1 cellular context compared by ENCODE assay signal in the genomic region with DNA sequence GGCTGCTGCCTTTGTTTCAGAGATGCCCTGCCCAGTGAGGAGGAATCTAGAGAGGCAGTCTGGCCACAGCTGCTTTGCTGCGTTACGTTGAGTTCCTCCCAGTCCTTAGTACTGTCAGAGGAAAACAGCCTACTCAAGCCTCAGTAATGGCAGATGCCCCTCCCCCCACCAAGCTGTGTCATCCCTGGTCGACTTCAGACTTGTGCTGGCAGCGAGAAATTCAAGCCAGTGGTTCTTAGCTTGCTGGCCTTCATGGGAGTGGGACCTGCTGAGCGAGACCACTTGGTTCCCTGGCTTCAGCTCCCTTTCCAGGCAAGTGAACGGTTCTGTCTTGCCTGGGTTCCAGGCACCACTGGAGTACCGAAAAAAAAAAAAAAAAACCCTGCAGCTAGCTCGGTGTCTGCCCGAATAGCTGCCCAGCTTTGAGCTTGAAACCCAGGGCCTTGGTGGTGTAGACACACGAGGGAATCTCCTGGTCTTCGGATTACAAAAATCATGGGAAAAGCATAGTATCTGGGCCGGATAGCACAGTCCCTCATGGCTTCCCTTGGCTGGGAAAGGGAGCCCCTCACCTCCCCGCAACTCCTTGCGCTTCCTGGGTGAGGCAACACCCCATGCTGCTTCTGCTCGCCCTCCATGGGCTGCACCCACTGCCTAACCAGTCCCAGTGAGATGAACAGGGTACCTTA.
TF ChIP-seq lines count a peak whose summit lies in the region.

No MANE protein-coding gene starts in this region.

TF ChIP-seq in K562, 482 proteins besides CTCF, POLR2A, EP300 and RAD21 (continued from another document and continues in another):
- TF ChIP-seq ARID1B (IDR thresholded peaks at IDR 0.05), result peak; percentile 46; the same call in 1 of the 2 replicates
- TF ChIP-seq BRCA1 (IDR thresholded peaks at IDR 0.05), result no peak
- TF ChIP-seq BRCA1 (CRISPR knock-in tag; IDR thresholded peaks at IDR 0.05), result no peak
- peak; percentile 48; the same call in 1 of the 2 replicates for TF ChIP-seq ZNF766 (CRISPR knock-in tag; conservative IDR thresholded peaks at IDR 0.05)
- TF ChIP-seq ZNF143 (CRISPR knock-in tag; IDR thresholded peaks at IDR 0.05), result no peak
- TF ChIP-seq ZNF77 (CRISPR knock-in tag; IDR thresholded peaks at IDR 0.05), result no peak
- TF ChIP-seq PHB2 (IDR thresholded peaks at IDR 0.05; ENCODE audit: low read depth), result 0 out of 2 replicates have a peak, but pooled peaks have one; percentile 20
- no peak for TF ChIP-seq ADNP (tag; IDR thresholded peaks at IDR 0.05)
- no peak for TF ChIP-seq ZBTB1 (CRISPR knock-in tag; IDR thresholded peaks at IDR 0.05; ENCODE audit: borderline replicate concordance, low read depth)
- TF ChIP-seq, protein P1, sequence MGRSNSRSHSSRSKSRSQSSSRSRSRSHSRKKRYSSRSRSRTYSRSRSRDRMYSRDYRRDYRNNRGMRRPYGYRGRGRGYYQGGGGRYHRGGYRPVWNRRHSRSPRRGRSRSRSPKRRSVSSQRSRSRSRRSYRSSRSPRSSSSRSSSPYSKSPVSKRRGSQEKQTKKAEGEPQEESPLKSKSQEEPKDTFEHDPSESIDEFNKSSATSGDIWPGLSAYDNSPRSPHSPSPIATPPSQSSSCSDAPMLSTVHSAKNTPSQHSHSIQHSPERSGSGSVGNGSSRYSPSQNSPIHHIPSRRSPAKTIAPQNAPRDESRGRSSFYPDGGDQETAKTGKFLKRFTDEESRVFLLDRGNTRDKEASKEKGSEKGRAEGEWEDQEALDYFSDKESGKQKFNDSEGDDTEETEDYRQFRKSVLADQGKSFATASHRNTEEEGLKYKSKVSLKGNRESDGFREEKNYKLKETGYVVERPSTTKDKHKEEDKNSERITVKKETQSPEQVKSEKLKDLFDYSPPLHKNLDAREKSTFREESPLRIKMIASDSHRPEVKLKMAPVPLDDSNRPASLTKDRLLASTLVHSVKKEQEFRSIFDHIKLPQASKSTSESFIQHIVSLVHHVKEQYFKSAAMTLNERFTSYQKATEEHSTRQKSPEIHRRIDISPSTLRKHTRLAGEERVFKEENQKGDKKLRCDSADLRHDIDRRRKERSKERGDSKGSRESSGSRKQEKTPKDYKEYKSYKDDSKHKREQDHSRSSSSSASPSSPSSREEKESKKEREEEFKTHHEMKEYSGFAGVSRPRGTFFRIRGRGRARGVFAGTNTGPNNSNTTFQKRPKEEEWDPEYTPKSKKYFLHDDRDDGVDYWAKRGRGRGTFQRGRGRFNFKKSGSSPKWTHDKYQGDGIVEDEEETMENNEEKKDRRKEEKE (IDR thresholded peaks at IDR 0.05; ENCODE audit: borderline replicate concordance in 1 of 2, control insufficient read depth in 1 of 2, low read depth in 2 of 2, low read length in 1 of 2), result no peak
- TF ChIP-seq, protein P2, sequence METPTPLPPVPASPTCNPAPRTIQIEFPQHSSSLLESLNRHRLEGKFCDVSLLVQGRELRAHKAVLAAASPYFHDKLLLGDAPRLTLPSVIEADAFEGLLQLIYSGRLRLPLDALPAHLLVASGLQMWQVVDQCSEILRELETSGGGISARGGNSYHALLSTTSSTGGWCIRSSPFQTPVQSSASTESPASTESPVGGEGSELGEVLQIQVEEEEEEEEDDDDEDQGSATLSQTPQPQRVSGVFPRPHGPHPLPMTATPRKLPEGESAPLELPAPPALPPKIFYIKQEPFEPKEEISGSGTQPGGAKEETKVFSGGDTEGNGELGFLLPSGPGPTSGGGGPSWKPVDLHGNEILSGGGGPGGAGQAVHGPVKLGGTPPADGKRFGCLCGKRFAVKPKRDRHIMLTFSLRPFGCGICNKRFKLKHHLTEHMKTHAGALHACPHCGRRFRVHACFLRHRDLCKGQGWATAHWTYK (CRISPR knock-in tag; IDR thresholded peaks at IDR 0.05), result no peak
- TF ChIP-seq SLC30A9 (CRISPR knock-in tag; IDR thresholded peaks at IDR 0.05), result no peak
- no peak for TF ChIP-seq KAT7 (CRISPR knock-in tag; IDR thresholded peaks at IDR 0.05; ENCODE audit: borderline replicate concordance)
- TF ChIP-seq U2AF1 (optimal IDR thresholded peaks at IDR 0.05; ENCODE audit: low read depth, low read length), result no peak
- TF ChIP-seq KDM5B (IDR thresholded peaks at IDR 0.05; ENCODE audit: insufficient replicate concordance, low read depth, low read length), result peak; percentile 67
- peak; percentile 62; the same call in 1 of the 2 replicates for TF ChIP-seq OTX1 (CRISPR knock-in tag; IDR thresholded peaks at IDR 0.05)
- TF ChIP-seq GATAD2A (IDR thresholded peaks at IDR 0.05), result no peak
- TF ChIP-seq, protein P3, sequence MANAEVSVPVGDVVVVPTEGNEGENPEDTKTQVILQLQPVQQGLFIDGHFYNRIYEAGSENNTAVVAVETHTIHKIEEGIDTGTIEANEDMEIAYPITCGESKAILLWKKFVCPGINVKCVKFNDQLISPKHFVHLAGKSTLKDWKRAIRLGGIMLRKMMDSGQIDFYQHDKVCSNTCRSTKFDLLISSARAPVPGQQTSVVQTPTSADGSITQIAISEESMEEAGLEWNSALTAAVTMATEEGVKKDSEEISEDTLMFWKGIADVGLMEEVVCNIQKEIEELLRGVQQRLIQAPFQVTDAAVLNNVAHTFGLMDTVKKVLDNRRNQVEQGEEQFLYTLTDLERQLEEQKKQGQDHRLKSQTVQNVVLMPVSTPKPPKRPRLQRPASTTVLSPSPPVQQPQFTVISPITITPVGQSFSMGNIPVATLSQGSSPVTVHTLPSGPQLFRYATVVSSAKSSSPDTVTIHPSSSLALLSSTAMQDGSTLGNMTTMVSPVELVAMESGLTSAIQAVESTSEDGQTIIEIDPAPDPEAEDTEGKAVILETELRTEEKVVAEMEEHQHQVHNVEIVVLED (CRISPR knock-in tag; IDR thresholded peaks at IDR 0.05), result no peak
- no peak for TF ChIP-seq ZNF408 (CRISPR knock-in tag; IDR thresholded peaks at IDR 0.05; ENCODE audit: low read depth)
- TF ChIP-seq, protein P4, sequence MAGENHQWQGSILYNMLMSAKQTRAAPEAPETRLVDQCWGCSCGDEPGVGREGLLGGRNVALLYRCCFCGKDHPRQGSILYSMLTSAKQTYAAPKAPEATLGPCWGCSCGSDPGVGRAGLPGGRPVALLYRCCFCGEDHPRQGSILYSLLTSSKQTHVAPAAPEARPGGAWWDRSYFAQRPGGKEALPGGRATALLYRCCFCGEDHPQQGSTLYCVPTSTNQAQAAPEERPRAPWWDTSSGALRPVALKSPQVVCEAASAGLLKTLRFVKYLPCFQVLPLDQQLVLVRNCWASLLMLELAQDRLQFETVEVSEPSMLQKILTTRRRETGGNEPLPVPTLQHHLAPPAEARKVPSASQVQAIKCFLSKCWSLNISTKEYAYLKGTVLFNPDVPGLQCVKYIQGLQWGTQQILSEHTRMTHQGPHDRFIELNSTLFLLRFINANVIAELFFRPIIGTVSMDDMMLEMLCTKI (IDR thresholded peaks at IDR 0.05; ENCODE audit: partially characterized antibody), result no peak
- TF ChIP-seq SIRT6 (IDR thresholded peaks at IDR 0.05; ENCODE audit: low read depth, low read length), result no peak
- no peak for TF ChIP-seq HDAC2 (IDR thresholded peaks at IDR 0.05)
- no peak for TF ChIP-seq DACH1 (IDR thresholded peaks at IDR 0.05; ENCODE audit: partially characterized antibody)
- no peak for TF ChIP-seq SMC3 (conservative IDR thresholded peaks at IDR 0.05; ENCODE audit: insufficient read depth, low read depth, low read length)
- no peak for TF ChIP-seq NR2C2 (CRISPR knock-in tag; IDR thresholded peaks at IDR 0.05)
- TF ChIP-seq NR2C2 (tag; IDR thresholded peaks at IDR 0.05), result peak; percentile 46; the same call in 1 of the 2 replicates
- TF ChIP-seq ZNF212 (CRISPR knock-in tag; IDR thresholded peaks at IDR 0.05), result no peak
- TF ChIP-seq, protein P5, sequence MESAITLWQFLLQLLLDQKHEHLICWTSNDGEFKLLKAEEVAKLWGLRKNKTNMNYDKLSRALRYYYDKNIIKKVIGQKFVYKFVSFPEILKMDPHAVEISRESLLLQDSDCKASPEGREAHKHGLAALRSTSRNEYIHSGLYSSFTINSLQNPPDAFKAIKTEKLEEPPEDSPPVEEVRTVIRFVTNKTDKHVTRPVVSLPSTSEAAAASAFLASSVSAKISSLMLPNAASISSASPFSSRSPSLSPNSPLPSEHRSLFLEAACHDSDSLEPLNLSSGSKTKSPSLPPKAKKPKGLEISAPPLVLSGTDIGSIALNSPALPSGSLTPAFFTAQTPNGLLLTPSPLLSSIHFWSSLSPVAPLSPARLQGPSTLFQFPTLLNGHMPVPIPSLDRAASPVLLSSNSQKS (CRISPR knock-in tag; IDR thresholded peaks at IDR 0.05), result no peak
- TF ChIP-seq, protein P6, sequence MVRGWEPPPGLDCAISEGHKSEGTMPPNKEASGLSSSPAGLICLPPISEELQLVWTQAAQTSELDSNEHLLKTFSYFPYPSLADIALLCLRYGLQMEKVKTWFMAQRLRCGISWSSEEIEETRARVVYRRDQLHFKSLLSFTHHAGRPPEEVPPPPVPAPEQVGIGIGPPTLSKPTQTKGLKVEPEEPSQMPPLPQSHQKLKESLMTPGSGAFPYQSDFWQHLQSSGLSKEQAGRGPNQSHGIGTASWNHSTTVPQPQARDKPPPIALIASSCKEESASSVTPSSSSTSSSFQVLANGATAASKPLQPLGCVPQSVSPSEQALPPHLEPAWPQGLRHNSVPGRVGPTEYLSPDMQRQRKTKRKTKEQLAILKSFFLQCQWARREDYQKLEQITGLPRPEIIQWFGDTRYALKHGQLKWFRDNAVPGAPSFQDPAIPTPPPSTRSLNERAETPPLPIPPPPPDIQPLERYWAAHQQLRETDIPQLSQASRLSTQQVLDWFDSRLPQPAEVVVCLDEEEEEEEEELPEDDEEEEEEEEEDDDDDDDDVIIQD (CRISPR knock-in tag; IDR thresholded peaks at IDR 0.05), result no peak
- TF ChIP-seq NR2C1 (IDR thresholded peaks at IDR 0.05), result no peak
- peak; percentile 12; the same call in 1 of the 2 replicates for TF ChIP-seq NR2C1 (tag; IDR thresholded peaks at IDR 0.05)
- TF ChIP-seq, protein P7, sequence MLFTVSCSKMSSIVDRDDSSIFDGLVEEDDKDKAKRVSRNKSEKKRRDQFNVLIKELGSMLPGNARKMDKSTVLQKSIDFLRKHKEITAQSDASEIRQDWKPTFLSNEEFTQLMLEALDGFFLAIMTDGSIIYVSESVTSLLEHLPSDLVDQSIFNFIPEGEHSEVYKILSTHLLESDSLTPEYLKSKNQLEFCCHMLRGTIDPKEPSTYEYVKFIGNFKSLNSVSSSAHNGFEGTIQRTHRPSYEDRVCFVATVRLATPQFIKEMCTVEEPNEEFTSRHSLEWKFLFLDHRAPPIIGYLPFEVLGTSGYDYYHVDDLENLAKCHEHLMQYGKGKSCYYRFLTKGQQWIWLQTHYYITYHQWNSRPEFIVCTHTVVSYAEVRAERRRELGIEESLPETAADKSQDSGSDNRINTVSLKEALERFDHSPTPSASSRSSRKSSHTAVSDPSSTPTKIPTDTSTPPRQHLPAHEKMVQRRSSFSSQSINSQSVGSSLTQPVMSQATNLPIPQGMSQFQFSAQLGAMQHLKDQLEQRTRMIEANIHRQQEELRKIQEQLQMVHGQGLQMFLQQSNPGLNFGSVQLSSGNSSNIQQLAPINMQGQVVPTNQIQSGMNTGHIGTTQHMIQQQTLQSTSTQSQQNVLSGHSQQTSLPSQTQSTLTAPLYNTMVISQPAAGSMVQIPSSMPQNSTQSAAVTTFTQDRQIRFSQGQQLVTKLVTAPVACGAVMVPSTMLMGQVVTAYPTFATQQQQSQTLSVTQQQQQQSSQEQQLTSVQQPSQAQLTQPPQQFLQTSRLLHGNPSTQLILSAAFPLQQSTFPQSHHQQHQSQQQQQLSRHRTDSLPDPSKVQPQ (CRISPR knock-in tag; IDR thresholded peaks at IDR 0.05; ENCODE audit: borderline replicate concordance), result no peak
- TF ChIP-seq ZSCAN32 (CRISPR knock-in tag; IDR thresholded peaks at IDR 0.05), result no peak
- no peak for TF ChIP-seq ZC3H8 (IDR thresholded peaks at IDR 0.05)
